ENCODE assay signal across 9 cellular contexts in genomic region chr1:50368179-50369007, GRCh38. TPM values are rescaled to one million over a fixed set of nuclear protein-coding genes. Genes with fewer than 3 reads are reported as not detected.
DNase-seq lines count a peak whose midpoint lies in the region; ATAC-seq and TF ChIP-seq lines count a peak whose summit lies in the region.
"Had no signal": no experiment of that assay in that cellular context is flagged by ENCODE, and none has a peak within 500 bp of the region (broad histone marks: within the 10 kb centered on the region; RNA-seq: fewer than 3 reads in every experiment).

No MANE protein-coding gene starts in this region.

- TF ChIP-seq CTCF in astrocyte of the spinal cord (IDR thresholded peaks at IDR 0.05; ENCODE audit: low read depth, low read length) (peak; percentile 63), kidney epithelial cell (IDR thresholded peaks at IDR 0.05; ENCODE audit: insufficient read depth, low read length, poor library complexity, severe bottlenecking) (peak; percentile 76)

- H3K9me3 ChIP-seq in HAP-1 = no peaks in the 10 kb centered on the region

- no peaks in the 10 kb centered on the region for H3K4me1 ChIP-seq in HAP-1

- in situ Hi-C loops in HAP-1 (cut with MboI; ENCODE audit: low sequenced_read_pairs) = loop anchor here (10.0 to 25.0 kb wide), 2 partner anchors 346 to 819 kb away; no protein-coding TSS in a partner anchor
- in situ Hi-C loops in astrocyte of the spinal cord (cut with HindIII; ENCODE audit: low sequenced_read_pairs) = no loop called here

- H3K4me3 ChIP-seq in HAP-1 = no peak overlapping the region
- no peak overlapping the region for H3K4me3 ChIP-seq in astrocyte of the spinal cord (ENCODE audit: low read depth, low read length)
- no peak overlapping the region for H3K4me3 ChIP-seq in kidney epithelial cell (ENCODE audit: low read depth, low read length)

- peaks cover 21% of the 10 kb centered on the region for H3K27me3 ChIP-seq in HAP-1 (ENCODE audit: low read depth)
- H3K27me3 ChIP-seq in kidney epithelial cell (ENCODE audit: control insufficient read depth, insufficient read depth, low read length) = peaks cover 10% of the 10 kb centered on the region

- H3K36me3 ChIP-seq in HAP-1 (replicated peaks) = no peaks in the 10 kb centered on the region
- no peaks in the 10 kb centered on the region for H3K36me3 ChIP-seq in kidney epithelial cell (ENCODE audit: control insufficient read depth, insufficient read depth, low read length)

- ATAC-seq in HG03457 (IDR thresholded peaks at IDR 0.05; ENCODE audit: unreplicated experiment) = no peak
- no peak for ATAC-seq in GM21825 (IDR thresholded peaks at IDR 0.05; ENCODE audit: unreplicated experiment)
- ATAC-seq: T-cell had no signal

- DNase-seq in DMS79 (lab: John Stamatoyannopoulos, UW) = peak; percentile 7
- peak; percentile 48 to 76 for DNase-seq in HAP-1 (ENCODE audit: low spot score in 2 of 2)
- peak; percentile 65 for DNase-seq in NCI-H2227 treated with DMSO at 0.1 percent for 48 hours (lab: John Stamatoyannopoulos, UW)
- DNase-seq in astrocyte of the spinal cord (ENCODE audit: low read depth, low spot score) = peak; percentile 9
- DNase-seq in kidney epithelial cell (ENCODE audit: low read depth) = no peak
- peak in 2 of 3 donors; percentile 6 to 34 for DNase-seq in stimulated activated CD4-positive, alpha-beta T cell treated with anti-CD3 and anti-CD28 coated beads, TNF-alpha, amount 100 ng/mL, for 48 hours (ENCODE audit: low read depth in 3 of 3)

RNA-seq across cellular contexts. Expression of gene DMRTA2, which starts 54.9 kb away (rescaled TPM):
- total RNA-seq in kidney epithelial cell = not detected in 2 replicates
- total RNA-seq: T-cell had no signal
